ENCODE assay signal across 7 cellular contexts in the genomic region with DNA sequence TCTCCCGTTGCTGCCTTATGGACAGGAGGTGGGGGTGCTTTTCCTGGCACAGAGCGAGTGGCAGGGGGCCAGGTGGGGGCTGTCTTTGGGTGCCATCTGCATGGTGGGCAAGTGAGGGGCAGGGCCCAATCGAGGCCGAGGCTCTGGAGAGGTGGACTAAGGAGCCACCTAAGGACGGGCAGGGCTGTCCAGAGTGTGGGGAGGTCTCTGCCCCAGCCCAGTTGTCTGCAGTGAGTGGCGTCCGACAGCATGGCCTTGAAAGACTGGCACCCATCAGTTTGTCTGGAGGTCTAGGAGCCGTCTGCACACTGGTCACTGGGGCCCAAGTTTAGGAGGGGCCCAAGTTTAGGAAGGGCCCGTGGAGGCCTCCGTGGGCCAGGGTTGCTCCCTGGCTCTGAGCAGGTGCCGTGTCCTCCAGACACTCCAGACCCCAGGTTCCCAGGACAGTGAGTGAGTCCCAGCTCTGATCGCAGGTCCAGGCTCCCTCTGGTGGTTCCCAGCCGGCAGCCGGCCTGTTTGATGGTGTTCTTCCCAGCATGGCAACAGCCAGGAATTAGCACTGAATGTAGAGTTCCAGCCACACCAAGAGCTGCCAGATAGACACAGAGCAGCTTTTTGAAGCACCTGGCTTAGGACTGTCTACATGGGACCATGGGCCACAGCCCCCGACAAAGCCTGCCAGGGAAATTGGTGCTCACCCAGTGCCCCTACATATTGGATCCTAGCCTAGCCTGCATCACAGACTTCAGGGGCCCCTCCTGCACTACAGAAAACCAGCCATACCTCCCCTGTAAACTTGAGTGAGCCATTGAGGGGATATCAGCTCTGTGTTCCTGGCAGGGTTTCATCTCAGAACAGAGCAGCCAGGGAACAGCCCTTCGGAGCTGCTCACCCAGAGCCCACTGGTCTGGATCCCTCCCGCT.
A peak's percentile ranks its signal among the peaks of the same experiment; 100 is the strongest.
DNase-seq lines count a peak whose midpoint lies in the region; ATAC-seq and TF ChIP-seq lines count a peak whose summit lies in the region.

No MANE protein-coding gene starts in this region.

- no peaks in the 10 kb centered on the region for H3K27me3 Mint-ChIP-seq in activated CD4-positive, alpha-beta memory T cell treated with anti-CD3 and anti-CD28 coated beads for 36 hours
- peaks cover 6% of the 10 kb centered on the region for H3K27me3 Mint-ChIP-seq in glutamatergic neuron (ENCODE audit: unreplicated experiment)

- TF ChIP-seq CTCF in glutamatergic neuron (IDR thresholded peaks at IDR 0.05; ENCODE audit: partially characterized antibody, unreplicated experiment): peak; percentile 62

- no peaks in the 10 kb centered on the region for H3K9me3 Mint-ChIP-seq in activated CD4-positive, alpha-beta memory T cell treated with anti-CD3 and anti-CD28 coated beads for 36 hours
- peaks cover 17% of the 10 kb centered on the region for H3K9me3 Mint-ChIP-seq in glutamatergic neuron (ENCODE audit: unreplicated experiment)

- peak; percentile 84 for DNase-seq in ELF-1 (ENCODE audit: low read depth, low spot score)
- DNase-seq in HuH-7.5 (ENCODE audit: low spot score): peak; percentile 95
- peak; percentile 39 for DNase-seq in activated CD4-positive, alpha-beta memory T cell treated with anti-CD3 and anti-CD28 coated beads for 36 hours
- peak; percentile 85 for DNase-seq in glutamatergic neuron
- peak; percentile 59 for DNase-seq in pons (ENCODE audit: low spot score)
- DNase-seq in NCI-H2029 (lab: John Stamatoyannopoulos, UW): no peak

- CTCF ChIA-PET in activated CD4-positive, alpha-beta memory T cell treated with anti-CD3 and anti-CD28 coated beads for 36 hours (lab: Charles Lee): interaction anchor here (1.1 to 1.5 kb wide), 3 partner anchors 186 to 198 kb away, joined by 3 to 6 read pairs (median 3); no protein-coding TSS in a partner anchor

- POLR2A ChIA-PET in activated CD4-positive, alpha-beta memory T cell treated with anti-CD3 and anti-CD28 coated beads for 36 hours (lab: Charles Lee): no interaction called here

- no peaks in the 10 kb centered on the region for H3K36me3 Mint-ChIP-seq in activated CD4-positive, alpha-beta memory T cell treated with anti-CD3 and anti-CD28 coated beads for 36 hours
- H3K36me3 Mint-ChIP-seq in glutamatergic neuron (ENCODE audit: unreplicated experiment): no peaks in the 10 kb centered on the region

- peaks cover 2% of the 10 kb centered on the region for H3K4me1 Mint-ChIP-seq in activated CD4-positive, alpha-beta memory T cell treated with anti-CD3 and anti-CD28 coated beads for 36 hours (ENCODE audit: low read depth)
- H3K4me1 Mint-ChIP-seq in glutamatergic neuron (ENCODE audit: low read depth, unreplicated experiment): peaks cover 25% of the 10 kb centered on the region

- intact Hi-C loops in activated CD4-positive, alpha-beta memory T cell treated with anti-CD3 and anti-CD28 coated beads for 36 hours (cut with micrococcal nuclease): loop anchor here (2.0 kb wide), 1 partner anchor 348 kb away; no protein-coding TSS in a partner anchor

- H3K27ac Mint-ChIP-seq in activated CD4-positive, alpha-beta memory T cell treated with anti-CD3 and anti-CD28 coated beads for 36 hours: no peak overlapping the region
- H3K27ac Mint-ChIP-seq in glutamatergic neuron (ENCODE audit: unreplicated experiment): no peak overlapping the region

- no peak overlapping the region for H3K4me3 Mint-ChIP-seq in activated CD4-positive, alpha-beta memory T cell treated with anti-CD3 and anti-CD28 coated beads for 36 hours
- no peak overlapping the region for H3K4me3 Mint-ChIP-seq in glutamatergic neuron (ENCODE audit: unreplicated experiment)

- no peak for ATAC-seq in HG02571 (IDR thresholded peaks at IDR 0.05; ENCODE audit: unreplicated experiment)
